ENCODE assay signal across 17 cellular contexts in genomic region chr1:180504186-180504585, GRCh38. TPM values are rescaled to one million over a fixed set of nuclear protein-coding genes. Genes with fewer than 3 reads are reported as not detected.
DNase-seq lines count a peak whose midpoint lies in the region; ATAC-seq and TF ChIP-seq lines count a peak whose summit lies in the region.
"Had no signal": no experiment of that assay in that cellular context is flagged by ENCODE, and none has a peak within 500 bp of the region (broad histone marks: within the 10 kb centered on the region; RNA-seq: fewer than 3 reads in every experiment).

No MANE protein-coding gene starts in this region.

- H3K27ac Mint-ChIP-seq in CD4-positive, alpha-beta T cell, result peak overlapping the region; percentile 73
- H3K27ac Mint-ChIP-seq in activated T-helper 17 cell treated with anti-CD3 and anti-CD28 coated beads, Interleukin-2, amount 50 U/mL, for 72 hours, result no peak overlapping the region
- peak overlapping the region in 6 of 9 donors; percentile 19 to 59 (median 38) for H3K27ac Mint-ChIP-seq in naive thymus-derived CD4-positive, alpha-beta T cell
- H3K27ac Mint-ChIP-seq: H9 had no signal

- TF ChIP-seq CTCF in CD4-positive, alpha-beta T cell (IDR thresholded peaks at IDR 0.05), result no peak
- TF ChIP-seq CTCF in upper lobe of left lung (IDR thresholded peaks at IDR 0.05), result no peak
- TF ChIP-seq CTCF in spleen (IDR thresholded peaks at IDR 0.05 in 8 of 11, conservative IDR thresholded peaks at IDR 0.05 in 3 of 11), result no peak

- CTCF ChIA-PET in CD4-positive, alpha-beta T cell (lab: Charles Lee), result interaction anchor here (0.8 to 1.1 kb wide), 2 partner anchors 11 to 26 kb away, joined by 3 to 4 read pairs; no protein-coding TSS in a partner anchor
- CTCF ChIA-PET in naive thymus-derived CD4-positive, alpha-beta T cell (lab: Charles Lee), result interaction anchor here (1.0 to 2.3 kb wide), 3 partner anchors 10 to 26 kb away, joined by 3 to 20 read pairs (median 3); no protein-coding TSS in a partner anchor

- H3K27me3 ChIP-seq in CD4-positive, alpha-beta T cell (ENCODE audit: control insufficient read depth, insufficient read depth, low read length), result no peaks in the 10 kb centered on the region
- no peaks in the 10 kb centered on the region for H3K27me3 ChIP-seq in naive thymus-derived CD4-positive, alpha-beta T cell (ENCODE audit: control insufficient read depth in 2 of 2, insufficient read depth in 2 of 2, low read length in 2 of 2)
- H3K27me3 ChIP-seq in upper lobe of left lung, result no peaks in the 10 kb centered on the region
- H3K27me3 ChIP-seq in spleen (replicated peaks in 1 of 7), result no peaks in the 10 kb centered on the region

- TF ChIP-seq POLR2A in upper lobe of left lung (IDR thresholded peaks at IDR 0.05), result no peak
- TF ChIP-seq POLR2A in spleen (IDR thresholded peaks at IDR 0.05), result no peak

- H3K4me1 ChIP-seq in naive thymus-derived CD4-positive, alpha-beta T cell (ENCODE audit: control insufficient read depth in 2 of 2, insufficient read depth in 2 of 2, low read length in 2 of 2), result peaks cover 10 to 18% of the 10 kb centered on the region in 2 donors
- H3K4me1 ChIP-seq in upper lobe of left lung (peaks cover 13 to 26% (median 17%) of the 10 kb centered on the region in 4 donors), spleen (peaks cover 10 to 43% (median 30%) of the 10 kb centered on the region in 6 donors)

- POLR2A ChIA-PET in CD4-positive, alpha-beta T cell (lab: Charles Lee), result no interaction called here
- POLR2A ChIA-PET in naive thymus-derived CD4-positive, alpha-beta T cell (lab: Charles Lee), result interaction anchor here (1.4 to 2.8 kb wide), 2 partner anchors 11 to 127 kb away, joined by 6 to 14 read pairs; partner anchors contain the start of gene XPR1

- DNase-seq in CD4-positive, alpha-beta T cell, result no peak
- peak; percentile 47 for DNase-seq in HCEC 1CT
- DNase-seq in naive thymus-derived CD4-positive, alpha-beta T cell, result no peak
- no peak for DNase-seq in upper lobe of left lung
- DNase-seq in SIG-M5 (lab: John Stamatoyannopoulos, UW), result no peak
- no peak for DNase-seq in DMS53 (lab: John Stamatoyannopoulos, UW)
- no peak for DNase-seq in spleen
- DNase-seq: Calu3, H9, NCI-H146, NCI-H2227 treated with DMSO at 0.1 percent for 48 hours, NCI-H524, PC-9 had no signal

- ATAC-seq in CD4-positive, alpha-beta T cell (ENCODE audit: poor library complexity), result no peak
- ATAC-seq in activated T-helper 17 cell treated with anti-CD3 and anti-CD28 coated beads, Interleukin-2, amount 50 U/mL, for 72 hours (replicated peaks), result no peak
- ATAC-seq in naive thymus-derived CD4-positive, alpha-beta T cell, result no peak
- no peak for ATAC-seq in upper lobe of left lung (ENCODE audit: low FRiP score in 2 of 2)

- TF ChIP-seq EP300 in upper lobe of left lung (IDR thresholded peaks at IDR 0.05), result no peak

- H3K27me3 Mint-ChIP-seq in CD4-positive, alpha-beta T cell, result no peaks in the 10 kb centered on the region
- no peaks in the 10 kb centered on the region for H3K27me3 Mint-ChIP-seq in activated T-helper 17 cell treated with anti-CD3 and anti-CD28 coated beads, Interleukin-2, amount 50 U/mL, for 72 hours
- peaks cover 0 to 5% (median 0%) of the 10 kb centered on the region in 5 donors for H3K27me3 Mint-ChIP-seq in naive thymus-derived CD4-positive, alpha-beta T cell

- peaks cover 44% of the 10 kb centered on the region for H3K4me1 Mint-ChIP-seq in CD4-positive, alpha-beta T cell (ENCODE audit: low read depth)
- H3K4me1 Mint-ChIP-seq in activated T-helper 17 cell treated with anti-CD3 and anti-CD28 coated beads, Interleukin-2, amount 50 U/mL, for 72 hours, result peaks cover 14% of the 10 kb centered on the region
- peaks cover 17 to 49% (median 39%) of the 10 kb centered on the region in 7 donors for H3K4me1 Mint-ChIP-seq in naive thymus-derived CD4-positive, alpha-beta T cell

- 91 to 97% methylated on average over 3 of the region's 3 CpGs for WGBS in upper lobe of left lung, 2 donors
- WGBS in spleen, 5 donors, result 96 to 99% (median 97%) methylated on average over 3 of the region's 3 CpGs

- H3K36me3 Mint-ChIP-seq in CD4-positive, alpha-beta T cell (ENCODE audit: low read depth), result peaks cover 16% of the 10 kb centered on the region
- H3K36me3 Mint-ChIP-seq in activated T-helper 17 cell treated with anti-CD3 and anti-CD28 coated beads, Interleukin-2, amount 50 U/mL, for 72 hours (ENCODE audit: low read depth), result peaks cover 17% of the 10 kb centered on the region
- H3K36me3 Mint-ChIP-seq in naive thymus-derived CD4-positive, alpha-beta T cell, result peaks cover 0 to 4% (median 0%) of the 10 kb centered on the region in 5 donors

- H3K36me3 ChIP-seq in naive thymus-derived CD4-positive, alpha-beta T cell (ENCODE audit: control insufficient read depth in 2 of 3, insufficient read depth in 3 of 3, low read length in 3 of 3), result peaks cover 0 to 4% (median 0%) of the 10 kb centered on the region in 3 experiments
- H3K36me3 ChIP-seq in upper lobe of left lung, result no peaks in the 10 kb centered on the region
- H3K36me3 ChIP-seq in spleen, result no peaks in the 10 kb centered on the region

- H3K27ac ChIP-seq in CD4-positive, alpha-beta T cell (ENCODE audit: low read depth, low read length), result no peak overlapping the region
- no peak overlapping the region for H3K27ac ChIP-seq in naive thymus-derived CD4-positive, alpha-beta T cell (ENCODE audit: low read depth, low read length)
- H3K27ac ChIP-seq in upper lobe of left lung (no peak overlapping the region), spleen (no peak overlapping the region)

- no peaks in the 10 kb centered on the region for H3K9me3 ChIP-seq in CD4-positive, alpha-beta T cell (ENCODE audit: control insufficient read depth, low read length)
- H3K9me3 ChIP-seq in naive thymus-derived CD4-positive, alpha-beta T cell (ENCODE audit: control insufficient read depth in 2 of 3, low read length in 3 of 3), result no peaks in the 10 kb centered on the region
- H3K9me3 ChIP-seq in upper lobe of left lung (no peaks in the 10 kb centered on the region), spleen (no peaks in the 10 kb centered on the region)

- intact Hi-C loops in CD4-positive, alpha-beta T cell (cut with DNase I, micrococcal nuclease), result loop anchor here (5.0 to 10.0 kb wide), 5 partner anchors 128 to 1482 kb away; partner anchors contain the start of genes XPR1 (in 2 of the 2), AXDND1 (in 1 of the 2), STX6 (in 1 of the 2) and TOR1AIP2 (in 1 of the 2)
- intact Hi-C loops in naive thymus-derived CD4-positive, alpha-beta T cell (cut with micrococcal nuclease), result loop anchor here (5.0 to 10.0 kb wide), 4 partner anchors 588 to 1521 kb away; partner anchors contain the start of gene AXDND1 (in 1 of the 2)
- intact Hi-C loops in spleen (cut with DNase I; ENCODE audit: low total_unique reads), result loop anchor here (10.0 kb wide), 1 partner anchor 521 kb away; the partner anchor contains the start of gene STX6

- H3K4me3 ChIP-seq in naive thymus-derived CD4-positive, alpha-beta T cell (ENCODE audit: low read length), result no peak overlapping the region
- H3K4me3 ChIP-seq in upper lobe of left lung, result no peak overlapping the region
- no peak overlapping the region for H3K4me3 ChIP-seq in spleen

- H3K9me3 Mint-ChIP-seq in CD4-positive, alpha-beta T cell, result no peaks in the 10 kb centered on the region
- H3K9me3 Mint-ChIP-seq in activated T-helper 17 cell treated with anti-CD3 and anti-CD28 coated beads, Interleukin-2, amount 50 U/mL, for 72 hours, result no peaks in the 10 kb centered on the region
- no peaks in the 10 kb centered on the region for H3K9me3 Mint-ChIP-seq in naive thymus-derived CD4-positive, alpha-beta T cell

- peak overlapping the region; percentile 68 for H3K4me3 Mint-ChIP-seq in CD4-positive, alpha-beta T cell
- peak overlapping the region; percentile 89 for H3K4me3 Mint-ChIP-seq in activated T-helper 17 cell treated with anti-CD3 and anti-CD28 coated beads, Interleukin-2, amount 50 U/mL, for 72 hours
- peak overlapping the region in 6 of 10 donors; percentile 15 to 52 (median 31) for H3K4me3 Mint-ChIP-seq in naive thymus-derived CD4-positive, alpha-beta T cell
- H3K4me3 Mint-ChIP-seq: H9 had no signal

RNA-seq across cellular contexts. Expression of gene ACBD6, which starts 1.8 kb away (rescaled TPM):
- total RNA-seq in CD4-positive, alpha-beta T cell, result 10 to 100 TPM; 28.2 to 28.8 TPM
- 10 to 100 TPM; 33.4 to 41.9 TPM for total RNA-seq in activated T-helper 17 cell treated with anti-CD3 and anti-CD28 coated beads, Interleukin-2, amount 50 U/mL, for 72 hours
- total RNA-seq in naive thymus-derived CD4-positive, alpha-beta T cell, result 10 to 100 TPM; 44.2 to 75.7 (median 47.3) TPM
- polyA plus RNA-seq in naive thymus-derived CD4-positive, alpha-beta T cell, result 10 to 100 TPM; 46.2 to 47.6 TPM
- total RNA-seq in upper lobe of left lung, result 10 to 100 TPM; 24.9 to 72.3 (median 51.5) TPM
- 10 to 100 TPM; 30.2 to 62.9 (median 45.1) TPM for total RNA-seq in spleen
- polyA plus RNA-seq in spleen, result 10 to 100 TPM; 27.2 to 31.0 (median 30.2) TPM

RNA-seq across cellular contexts. Expression of gene OVAAL, which starts 54.6 kb away (rescaled TPM):
- total RNA-seq in CD4-positive, alpha-beta T cell, result not detected
- not detected for total RNA-seq in activated T-helper 17 cell treated with anti-CD3 and anti-CD28 coated beads, Interleukin-2, amount 50 U/mL, for 72 hours
- not detected for total RNA-seq in naive thymus-derived CD4-positive, alpha-beta T cell
- not detected for polyA plus RNA-seq in naive thymus-derived CD4-positive, alpha-beta T cell
- total RNA-seq in upper lobe of left lung, result not detected
- total RNA-seq in spleen, result not detected
- not detected for polyA plus RNA-seq in spleen
- total RNA-seq: A673, Calu3, G401, H9, PC-9 had no signal
- polyA plus RNA-seq: CD14-positive monocyte had no signal

Comparison
In these comparisons a context has a peak if more than half of its experiments do, and no peak if none do; other contexts are left out.
1. H3K4me3 Mint-ChIP-seq: peak in every context shown above with its lines; median percentile 89 in activated T-helper 17 cell treated with anti-CD3 and anti-CD28 coated beads, Interleukin-2, amount 50 U/mL, for 72 hours; 68 in CD4-positive, alpha-beta T cell; 31 in naive thymus-derived CD4-positive, alpha-beta T cell.